ENCODE assay signal across 1 cellular context in genomic region chr1:77683836-77684148, GRCh38.
TF ChIP-seq lines count a peak whose summit lies in the region.

No MANE protein-coding gene starts in this region.

TF ChIP-seq in SK-N-SH, 30 proteins besides CTCF, POLR2A, EP300 and RAD21 (continued from another document):
- TF ChIP-seq REST (IDR thresholded peaks at IDR 0.05; ENCODE audit: low read depth, low read length) (no peak), SIN3A (IDR thresholded peaks at IDR 0.05; ENCODE audit: borderline replicate concordance, low read depth, low read length) (no peak), RXRA (IDR thresholded peaks at IDR 0.05; ENCODE audit: borderline replicate concordance, low read depth) (no peak), NFIC (IDR thresholded peaks at IDR 0.05; ENCODE audit: borderline replicate concordance) (no peak), TCF12 (IDR thresholded peaks at IDR 0.05) (no peak), MAX (IDR thresholded peaks at IDR 0.05; ENCODE audit: low read depth) (no peak), RCOR1 (IDR thresholded peaks at IDR 0.05; ENCODE audit: low read length) (no peak), IRF3 (IDR thresholded peaks at IDR 0.05; ENCODE audit: low read depth, low read length) (no peak), FOXJ3 (CRISPR knock-in tag; IDR thresholded peaks at IDR 0.05) (no peak), USF1 (IDR thresholded peaks at IDR 0.05; ENCODE audit: borderline replicate concordance, low read depth) (no peak), TAF1 (IDR thresholded peaks at IDR 0.05; ENCODE audit: borderline replicate concordance, low read depth, low read length) (no peak), POLR2AphosphoS5 (IDR thresholded peaks at IDR 0.05; ENCODE audit: low read depth, low read length) (no peak), TEAD4 (IDR thresholded peaks at IDR 0.05; ENCODE audit: borderline replicate concordance, insufficient read depth) (no peak)
